ENCODE assay signal across 1 cellular context in genomic region chr17:78256705-78257559, GRCh38.
TF ChIP-seq lines count a peak whose summit lies in the region.

No MANE protein-coding gene starts in this region.

TF ChIP-seq in SK-N-SH treated with all-trans-retinoic acid at 6 μM for 48 hours, 23 proteins besides CTCF, POLR2A, EP300 and RAD21 (continued from another document):
- TF ChIP-seq, protein P1, sequence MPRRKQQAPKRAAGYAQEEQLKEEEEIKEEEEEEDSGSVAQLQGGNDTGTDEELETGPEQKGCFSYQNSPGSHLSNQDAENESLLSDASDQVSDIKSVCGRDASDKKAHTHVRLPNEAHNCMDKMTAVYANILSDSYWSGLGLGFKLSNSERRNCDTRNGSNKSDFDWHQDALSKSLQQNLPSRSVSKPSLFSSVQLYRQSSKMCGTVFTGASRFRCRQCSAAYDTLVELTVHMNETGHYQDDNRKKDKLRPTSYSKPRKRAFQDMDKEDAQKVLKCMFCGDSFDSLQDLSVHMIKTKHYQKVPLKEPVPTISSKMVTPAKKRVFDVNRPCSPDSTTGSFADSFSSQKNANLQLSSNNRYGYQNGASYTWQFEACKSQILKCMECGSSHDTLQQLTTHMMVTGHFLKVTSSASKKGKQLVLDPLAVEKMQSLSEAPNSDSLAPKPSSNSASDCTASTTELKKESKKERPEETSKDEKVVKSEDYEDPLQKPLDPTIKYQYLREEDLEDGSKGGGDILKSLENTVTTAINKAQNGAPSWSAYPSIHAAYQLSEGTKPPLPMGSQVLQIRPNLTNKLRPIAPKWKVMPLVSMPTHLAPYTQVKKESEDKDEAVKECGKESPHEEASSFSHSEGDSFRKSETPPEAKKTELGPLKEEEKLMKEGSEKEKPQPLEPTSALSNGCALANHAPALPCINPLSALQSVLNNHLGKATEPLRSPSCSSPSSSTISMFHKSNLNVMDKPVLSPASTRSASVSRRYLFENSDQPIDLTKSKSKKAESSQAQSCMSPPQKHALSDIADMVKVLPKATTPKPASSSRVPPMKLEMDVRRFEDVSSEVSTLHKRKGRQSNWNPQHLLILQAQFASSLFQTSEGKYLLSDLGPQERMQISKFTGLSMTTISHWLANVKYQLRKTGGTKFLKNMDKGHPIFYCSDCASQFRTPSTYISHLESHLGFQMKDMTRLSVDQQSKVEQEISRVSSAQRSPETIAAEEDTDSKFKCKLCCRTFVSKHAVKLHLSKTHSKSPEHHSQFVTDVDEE (CRISPR knock-in tag; IDR thresholded peaks at IDR 0.05): peak; percentile 84; the same call in 1 of the 2 replicates
- no peak for TF ChIP-seq ESRRG (CRISPR knock-in tag; IDR thresholded peaks at IDR 0.05)
- TF ChIP-seq CREB5 (CRISPR knock-in tag; IDR thresholded peaks at IDR 0.05; ENCODE audit: low read depth): no peak
- peak; percentile 61; the same call in 1 of the 2 replicates for TF ChIP-seq TCF4 (CRISPR knock-in tag; IDR thresholded peaks at IDR 0.05; ENCODE audit: borderline replicate concordance)
TF ChIP-seq in SK-N-SH treated with all-trans-retinoic acid at 6 μM for 48 hours: peak in this region for 4.
